In genomic region chr4:11748169-11748872, GRCh38 we compare ENCODE assay signal across 12 cellular contexts.
A peak's percentile ranks its signal among the peaks of the same experiment; 100 is the strongest.
DNase-seq lines count a peak whose midpoint lies in the region; ATAC-seq and TF ChIP-seq lines count a peak whose summit lies in the region.
"Had no signal": no experiment of that assay in that cellular context is flagged by ENCODE, and none has a peak within 500 bp of the region (broad histone marks: within the 10 kb centered on the region; RNA-seq: fewer than 3 reads in every experiment).

No MANE protein-coding gene starts in this region.

- no peaks in the 10 kb centered on the region for H3K36me3 ChIP-seq in esophagus muscularis mucosa
- H3K36me3 ChIP-seq: esophagus squamous epithelium had no signal

- no peaks in the 10 kb centered on the region for H3K9me3 ChIP-seq in esophagus muscularis mucosa
- H3K9me3 ChIP-seq: esophagus squamous epithelium had no signal

- TF ChIP-seq POLR2A in esophagus muscularis mucosa (IDR thresholded peaks at IDR 0.05; ENCODE audit: low read depth): no peak

- DNase-seq in HT1080 (ENCODE audit: low read depth) (peak; percentile 90), amniotic epithelial cell (ENCODE audit: low read depth) (peak; percentile 73), foreskin fibroblast (peak; percentile 66 to 87), retina (peak; percentile 38), HEK293T (ENCODE audit: extremely low spot score) (no peak), esophagus muscularis mucosa (ENCODE audit: extremely low spot score) (no peak), GM10266 (ENCODE audit: extremely low spot score) (no peak)
- DNase-seq: activated CD4-positive, CD25-positive, alpha-beta regulatory T cell treated with anti-CD3 and anti-CD28 coated beads, Interleukin-2, amount 50 U/mL, for 72 hours; activated naive CD4-positive, alpha-beta T cell treated with anti-CD3 and anti-CD28 coated beads, Interleukin-2, amount 50 U/mL, for 16 hours; DMS79 treated with DMSO at 0.1 percent for 48 hours; esophagus squamous epithelium had no signal

- POLR2A ChIA-PET in HEK293T (lab: Yijun Ruan, JAX): interaction anchor here (0.7 kb wide), 1 partner anchor 1098 kb away, joined by 3 read pairs; no protein-coding TSS in a partner anchor

- H3K4me3 ChIP-seq in foreskin fibroblast (ENCODE audit: low read depth in 1 of 2, low read length in 2 of 2) (no peak overlapping the region), esophagus muscularis mucosa (no peak overlapping the region)
- H3K4me3 ChIP-seq: esophagus squamous epithelium had no signal

- H3K27ac ChIP-seq in esophagus muscularis mucosa (replicated peaks in 1 of 4): no peak overlapping the region

- CTCF ChIA-PET in HEK293T (lab: Yijun Ruan, JAX): no interaction called here

- no peak for ATAC-seq in HG02938 (IDR thresholded peaks at IDR 0.05; ENCODE audit: unreplicated experiment)

- intact Hi-C loops in esophagus muscularis mucosa (cut with DNase I): no loop called here

- H3K27me3 ChIP-seq in esophagus muscularis mucosa: no peaks in the 10 kb centered on the region
- H3K27me3 ChIP-seq: esophagus squamous epithelium had no signal

- WGBS in esophagus muscularis mucosa: 27% methylated on average over 7 of the region's 7 CpGs

- H3K4me1 ChIP-seq in esophagus muscularis mucosa: peaks cover 0 to 12% (median 8%) of the 10 kb centered on the region in 4 donors

- TF ChIP-seq EP300 in esophagus muscularis mucosa (IDR thresholded peaks at IDR 0.05): no peak

- TF ChIP-seq CTCF in foreskin fibroblast (IDR thresholded peaks at IDR 0.05; ENCODE audit: low read depth, low read length): no peak
- no peak for TF ChIP-seq CTCF in esophagus muscularis mucosa (IDR thresholded peaks at IDR 0.05)
- no peak for TF ChIP-seq CTCF in GM10266 (IDR thresholded peaks at IDR 0.05; ENCODE audit: control insufficient read depth, insufficient read depth, low read depth, missing control alignments)

TF ChIP-seq in HEK293T, 16 proteins besides CTCF, POLR2A, EP300 and RAD21:
- no peak for TF ChIP-seq LEF1 (IDR thresholded peaks at IDR 0.05; ENCODE audit: borderline replicate concordance)
- TF ChIP-seq HDGF (IDR thresholded peaks at IDR 0.05; ENCODE audit: borderline replicate concordance): no peak
- no peak for TF ChIP-seq ELF4 (IDR thresholded peaks at IDR 0.05)
- TF ChIP-seq NFRKB (IDR thresholded peaks at IDR 0.05): no peak
- TF ChIP-seq ARNT (IDR thresholded peaks at IDR 0.05): no peak
- TF ChIP-seq FOXK2 (IDR thresholded peaks at IDR 0.05): no peak
- no peak for TF ChIP-seq ZNF384 (IDR thresholded peaks at IDR 0.05)
- no peak for TF ChIP-seq SUZ12 (IDR thresholded peaks at IDR 0.05)

Comparison
In these comparisons a context has a peak if more than half of its experiments do, and no peak if none do; other contexts are left out.
1. DNase-seq: peak in HT1080 (single experiment), amniotic epithelial cell (single experiment), foreskin fibroblast (2 of 2) and retina (single experiment); none in HEK293T (single experiment), esophagus muscularis mucosa (single experiment) and GM10266 (single experiment).